1 cellular context compared by ENCODE assay signal in the genomic region with DNA sequence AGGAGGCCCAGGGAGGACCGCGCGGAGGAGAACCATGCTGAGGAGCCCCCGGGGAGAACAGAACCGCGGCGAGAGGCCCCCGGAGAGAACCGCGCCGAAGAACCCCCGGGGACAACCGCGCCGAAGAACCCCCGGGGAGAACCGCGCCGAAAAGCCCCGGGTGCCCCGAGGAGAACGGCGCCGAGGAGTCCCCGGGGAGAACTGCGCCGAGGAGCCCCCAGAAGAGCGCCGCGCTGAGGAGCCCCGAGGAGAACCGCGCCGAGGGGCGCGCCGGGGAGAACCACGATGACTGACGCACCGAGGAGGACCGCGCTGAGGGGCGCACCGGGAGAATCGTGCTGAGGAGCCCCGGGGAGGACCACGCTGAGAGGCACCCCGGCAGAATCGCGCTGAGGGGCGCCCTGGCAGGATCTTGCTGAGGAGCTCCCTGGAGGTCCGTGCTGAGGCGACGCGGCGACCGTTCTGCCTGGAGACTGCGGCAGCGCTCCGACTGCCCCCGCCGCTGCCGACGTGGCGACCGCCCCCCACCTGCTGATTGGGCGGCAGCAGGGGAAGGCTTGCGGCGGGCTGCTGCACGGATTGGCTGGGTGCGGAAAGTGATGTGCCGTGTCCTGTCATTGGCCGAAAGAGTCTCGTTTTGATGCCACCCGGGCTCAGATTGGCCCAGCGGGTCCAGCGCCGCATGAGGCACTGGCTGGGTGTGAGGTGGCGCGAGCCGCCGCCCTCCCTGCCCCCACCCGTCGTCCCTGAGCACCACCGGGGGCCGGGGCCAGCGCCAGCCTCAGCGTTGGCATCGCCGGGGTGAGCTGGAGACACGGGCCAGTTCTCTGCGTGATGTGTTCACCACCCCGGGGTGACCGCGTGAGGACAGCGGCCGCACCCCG.
TF ChIP-seq lines count a peak whose summit lies in the region.

KCNQ1OT1 (minus strand) TSS at position 464 of the 884 bp plus-strand sequence.

TF ChIP-seq in H1, 55 proteins besides CTCF, POLR2A, EP300 and RAD21:
- TF ChIP-seq PHF8 (conservative IDR thresholded peaks at IDR 0.05; ENCODE audit: low read depth, low read length) (peak; percentile 66; the same call in 1 of the 2 replicates), KDM4A (IDR thresholded peaks at IDR 0.05; ENCODE audit: low read depth, low read length, severe bottlenecking) (peak; percentile 80), TBP (IDR thresholded peaks at IDR 0.05; ENCODE audit: low read depth, low read length) (peak; percentile 94), CBX5 (IDR thresholded peaks at IDR 0.05; ENCODE audit: low read depth, low read length) (no peak), POLR2AphosphoS5 (IDR thresholded peaks at IDR 0.05; ENCODE audit: low read depth, low read length) (peak; percentile 88), SAP30 (IDR thresholded peaks at IDR 0.05; ENCODE audit: insufficient read depth, insufficient replicate concordance, low read length) (no peak), RFX5 (IDR thresholded peaks at IDR 0.05; ENCODE audit: borderline replicate concordance, low read depth, low read length) (peak; percentile 34; the same call in 1 of the 2 replicates), GTF2F1 (IDR thresholded peaks at IDR 0.05; ENCODE audit: borderline replicate concordance, low read depth, low read length) (no peak), KDM1A (IDR thresholded peaks at IDR 0.05; ENCODE audit: borderline replicate concordance, low read length) (no peak), CHD2 (IDR thresholded peaks at IDR 0.05; ENCODE audit: low read length) (peak; percentile 77), TAF1 (IDR thresholded peaks at IDR 0.05; ENCODE audit: low read depth, low read length) (peak; percentile 96), CREB1 (IDR thresholded peaks at IDR 0.05) (peak; percentile 64; the same call in 1 of the 2 replicates), RBBP5 (IDR thresholded peaks at IDR 0.05; ENCODE audit: borderline replicate concordance, low read depth, low read length) (no peak; the same call in 1 of the 2 replicates), TAF7 (optimal IDR thresholded peaks at IDR 0.05; ENCODE audit: borderline replicate concordance, low read depth, low read length) (peak; percentile 79), SP1 (IDR thresholded peaks at IDR 0.05; ENCODE audit: low read depth, low read length) (peak; percentile 90)
- TF ChIP-seq, protein P1, sequence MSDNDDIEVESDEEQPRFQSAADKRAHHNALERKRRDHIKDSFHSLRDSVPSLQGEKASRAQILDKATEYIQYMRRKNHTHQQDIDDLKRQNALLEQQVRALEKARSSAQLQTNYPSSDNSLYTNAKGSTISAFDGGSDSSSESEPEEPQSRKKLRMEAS (IDR thresholded peaks at IDR 0.05): peak; percentile 56; the same call in 1 of the 2 replicates
- TF ChIP-seq, protein P2, sequence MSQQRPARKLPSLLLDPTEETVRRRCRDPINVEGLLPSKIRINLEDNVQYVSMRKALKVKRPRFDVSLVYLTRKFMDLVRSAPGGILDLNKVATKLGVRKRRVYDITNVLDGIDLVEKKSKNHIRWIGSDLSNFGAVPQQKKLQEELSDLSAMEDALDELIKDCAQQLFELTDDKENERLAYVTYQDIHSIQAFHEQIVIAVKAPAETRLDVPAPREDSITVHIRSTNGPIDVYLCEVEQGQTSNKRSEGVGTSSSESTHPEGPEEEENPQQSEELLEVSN (IDR thresholded peaks at IDR 0.05): peak; percentile 42
